ENCODE assay signal across 13 cellular contexts in genomic region chr17:57404073-57404472, GRCh38.
A peak's percentile ranks its signal among the peaks of the same experiment; 100 is the strongest.
DNase-seq lines count a peak whose midpoint lies in the region; ATAC-seq and TF ChIP-seq lines count a peak whose summit lies in the region.
"Had no signal": no experiment of that assay in that cellular context is flagged by ENCODE, and none has a peak within 500 bp of the region (broad histone marks: within the 10 kb centered on the region; RNA-seq: fewer than 3 reads in every experiment).

No MANE protein-coding gene starts in this region.

- intact Hi-C loops in uterus (cut with DNase I; ENCODE audit: low total_unique reads): no loop called here

- H3K36me3 ChIP-seq in RWPE2 (ENCODE audit: low read depth) (peaks cover 5% of the 10 kb centered on the region; the same call in 1 of the 2 replicates), uterus (no peaks in the 10 kb centered on the region)

- H3K27ac ChIP-seq in C4-2B (no peak overlapping the region), RWPE2 (ENCODE audit: poor library complexity, severe bottlenecking) (no peak overlapping the region), uterus (no peak overlapping the region)

- H3K4me1 ChIP-seq in RWPE2 (ENCODE audit: insufficient read depth, poor library complexity, severe bottlenecking) (peaks cover 27% of the 10 kb centered on the region), uterus (peaks cover 0 to 5% of the 10 kb centered on the region in 2 donors)

- no peak for TF ChIP-seq POLR2A in uterus (IDR thresholded peaks at IDR 0.05)

- peak; percentile 44; the same call in 2 of the 3 replicates for ATAC-seq in RWPE2 (ENCODE audit: low read depth)
- ATAC-seq in left lobe of liver: peak; percentile 54

- no peaks in the 10 kb centered on the region for H3K27me3 ChIP-seq in RWPE2 (ENCODE audit: insufficient read depth, poor library complexity, severe bottlenecking)
- no peaks in the 10 kb centered on the region for H3K27me3 ChIP-seq in uterus

- TF ChIP-seq CTCF in C4-2B (conservative IDR thresholded peaks at IDR 0.05) (peak; percentile 15; the same call in 1 of the 2 replicates), GM20000 (IDR thresholded peaks at IDR 0.05; ENCODE audit: extremely low read depth, missing control alignments) (peak; percentile 24), RWPE2 (IDR thresholded peaks at IDR 0.05; ENCODE audit: poor library complexity, severe bottlenecking) (peak; percentile 29), uterus (IDR thresholded peaks at IDR 0.05) (no peak)

- H3K4me3 ChIP-seq in RWPE2 (ENCODE audit: severe bottlenecking): no peak overlapping the region
- no peak overlapping the region for H3K4me3 ChIP-seq in uterus

- DNase-seq in GM20000 (ENCODE audit: low spot score) (peak; percentile 32), RWPE2 (ENCODE audit: low spot score) (no peak), left lobe of liver (ENCODE audit: low spot score) (no peak), AG20443 (ENCODE audit: low spot score) (no peak), mucosa of gallbladder (ENCODE audit: low spot score) (no peak), uterus (no peak)
- no peak for DNase-seq in activated CD4-positive, alpha-beta T cell treated with anti-CD3 and anti-CD28 coated beads, Interleukin-2, amount 50 U/mL, for 48 hours
- DNase-seq: activated B cell treated with CpG ODN at 0.5 μM for 24 hours; CD8-positive, alpha-beta memory T cell; cerebellar nuclear complex; NCI-H2081 treated with DMSO at 0.1 percent for 48 hours; stimulated activated CD4-positive, alpha-beta T cell treated with anti-CD3 and anti-CD28 coated beads, Interleukin-2, amount 100 ng/mL, for 24 hours had no signal

- no peaks in the 10 kb centered on the region for H3K9me3 ChIP-seq in RWPE2 (ENCODE audit: severe bottlenecking)
- no peaks in the 10 kb centered on the region for H3K9me3 ChIP-seq in uterus

Comparison
In these comparisons a context has a peak if more than half of its experiments do, and no peak if none do; other contexts are left out.
1. CTCF ChIP-seq: peak in C4-2B (single experiment), GM20000 (single experiment) and RWPE2 (single experiment); none in uterus (0 of 4).